ENCODE assay signal across 16 cellular contexts in the genomic region with DNA sequence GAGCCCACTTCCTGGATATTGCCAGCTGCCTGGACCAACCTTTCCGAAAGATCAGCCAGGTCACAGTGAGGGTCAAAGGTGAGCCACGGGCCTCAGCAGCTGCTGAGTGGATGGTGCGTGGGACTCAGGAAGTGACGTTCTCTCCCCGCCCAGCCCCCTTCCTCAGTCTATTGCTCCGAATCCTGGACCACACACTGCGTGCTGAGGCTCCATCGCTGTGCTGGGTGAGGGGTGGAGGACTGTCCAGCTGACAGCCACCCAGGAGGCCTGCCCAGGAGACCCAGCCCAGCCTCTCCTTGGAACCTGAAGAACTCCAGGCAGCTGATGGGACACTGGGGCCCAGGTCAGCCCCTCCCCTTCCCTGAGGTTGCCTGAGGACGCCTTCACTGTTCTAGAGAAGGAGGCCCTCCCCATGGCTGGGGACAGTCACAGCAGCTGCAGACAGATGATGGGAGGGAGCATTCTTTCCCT.
DNase-seq lines count a peak whose midpoint lies in the region; ATAC-seq and TF ChIP-seq lines count a peak whose summit lies in the region.
"Had no signal": no experiment of that assay in that cellular context is flagged by ENCODE, and none has a peak within 500 bp of the region (broad histone marks: within the 10 kb centered on the region; RNA-seq: fewer than 3 reads in every experiment).

No MANE protein-coding gene starts in this region.

- no peaks in the 10 kb centered on the region for H3K36me3 Mint-ChIP-seq in activated T-helper 17 cell treated with anti-CD3 and anti-CD28 coated beads, Interleukin-2, amount 50 U/mL, for 72 hours (ENCODE audit: low read depth)
- H3K36me3 Mint-ChIP-seq: mesothelial cell of epicardium, type B pancreatic cell had no signal

- no peak overlapping the region for H3K27ac Mint-ChIP-seq in activated T-helper 17 cell treated with anti-CD3 and anti-CD28 coated beads, Interleukin-2, amount 50 U/mL, for 72 hours
- H3K27ac Mint-ChIP-seq: mesothelial cell of epicardium, type B pancreatic cell had no signal

- no peaks in the 10 kb centered on the region for H3K9me3 Mint-ChIP-seq in activated T-helper 17 cell treated with anti-CD3 and anti-CD28 coated beads, Interleukin-2, amount 50 U/mL, for 72 hours
- H3K9me3 Mint-ChIP-seq: type B pancreatic cell had no signal

- peak; percentile 71 to 86 (median 81) for DNase-seq in heart left ventricle
- DNase-seq in myocyte (ENCODE audit: low read depth): peak; percentile 55
- DNase-seq in stimulated activated naive CD4-positive, alpha-beta T cell (lab: John Stamatoyannopoulos, UW): no peak
- DNase-seq: activated CD8-positive, alpha-beta memory T cell treated with anti-CD3 and anti-CD28 coated beads for 24 hours; activated gamma-delta T cell; dorsolateral prefrontal cortex; NCI-H187 treated with DMSO at 0.1 percent for 48 hours; NCI-H69; occipital lobe had no signal

- peak; percentile 12 for ATAC-seq in activated T-helper 17 cell treated with anti-CD3 and anti-CD28 coated beads, Interleukin-2, amount 50 U/mL, for 72 hours (replicated peaks)
- peak; percentile 83 to 93 (median 90) for ATAC-seq in heart left ventricle
- no peak for ATAC-seq in HG02970 (IDR thresholded peaks at IDR 0.05; ENCODE audit: low FRiP score, unreplicated experiment)
- no peak for ATAC-seq in GM21526 (IDR thresholded peaks at IDR 0.05; ENCODE audit: low FRiP score, unreplicated experiment)
- ATAC-seq in GM18505 (IDR thresholded peaks at IDR 0.05; ENCODE audit: unreplicated experiment): no peak

- H3K27me3 ChIP-seq in heart left ventricle (no peaks in the 10 kb centered on the region), stomach smooth muscle (ENCODE audit: control insufficient read depth in 1 of 2, insufficient read depth in 2 of 2, low read length in 2 of 2) (no peaks in the 10 kb centered on the region)

- H3K36me3 ChIP-seq in heart left ventricle (no peaks in the 10 kb centered on the region), stomach smooth muscle (ENCODE audit: control insufficient read depth in 2 of 2, insufficient read depth in 2 of 2, low read length in 2 of 2) (no peaks in the 10 kb centered on the region)

- H3K27ac ChIP-seq in heart left ventricle (peak overlapping the region; percentile 33 to 84 (median 68)), stomach smooth muscle (ENCODE audit: low read length) (peak overlapping the region; percentile 37)
- H3K27ac ChIP-seq: dorsolateral prefrontal cortex had no signal

- TF ChIP-seq POLR2A in heart left ventricle (IDR thresholded peaks at IDR 0.05) (no peak), GM18505 (IDR thresholded peaks at IDR 0.05; ENCODE audit: borderline replicate concordance, extremely low read depth, insufficient read depth, insufficient read length) (no peak)

- no peak overlapping the region for H3K4me3 Mint-ChIP-seq in activated T-helper 17 cell treated with anti-CD3 and anti-CD28 coated beads, Interleukin-2, amount 50 U/mL, for 72 hours
- H3K4me3 Mint-ChIP-seq: mesothelial cell of epicardium, type B pancreatic cell had no signal

- H3K4me1 ChIP-seq in heart left ventricle (peaks cover 0 to 33% (median 14%) of the 10 kb centered on the region in 12 donors), stomach smooth muscle (ENCODE audit: control insufficient read depth, insufficient read depth, low read length) (peaks cover 11% of the 10 kb centered on the region)

- TF ChIP-seq CTCF in heart left ventricle (IDR thresholded peaks at IDR 0.05): peak in 1 of 12 donors; percentile 7

- WGBS in heart left ventricle, 4 donors: 32 to 57% (median 56%) methylated on average over 7 to 9 of the region's 9 CpGs

- no peaks in the 10 kb centered on the region for H3K4me1 Mint-ChIP-seq in activated T-helper 17 cell treated with anti-CD3 and anti-CD28 coated beads, Interleukin-2, amount 50 U/mL, for 72 hours
- H3K4me1 Mint-ChIP-seq: mesothelial cell of epicardium had no signal

- H3K9me3 ChIP-seq in heart left ventricle (peaks cover 0 to 13% (median 0%) of the 10 kb centered on the region in 12 donors), stomach smooth muscle (ENCODE audit: control insufficient read depth in 2 of 2, low read length in 2 of 2) (peaks cover 6 to 7% of the 10 kb centered on the region in 2 donors)

- peaks cover 17% of the 10 kb centered on the region for H3K27me3 Mint-ChIP-seq in activated T-helper 17 cell treated with anti-CD3 and anti-CD28 coated beads, Interleukin-2, amount 50 U/mL, for 72 hours

- intact Hi-C loops in heart left ventricle (cut with DNase I): loop anchor here in 1 of 10 donors (10.0 kb wide), 1 partner anchor 54 kb away; no protein-coding TSS in a partner anchor

- H3K4me3 ChIP-seq in heart left ventricle (no peak overlapping the region), stomach smooth muscle (ENCODE audit: low read length in 2 of 2) (no peak overlapping the region)
- H3K4me3 ChIP-seq: dorsolateral prefrontal cortex had no signal

- no peak overlapping the region for H3K9ac ChIP-seq in stomach smooth muscle (ENCODE audit: low read length in 2 of 2)

Comparison
In these comparisons a context has a peak if more than half of its experiments do, and no peak if none do; other contexts are left out.
1. ATAC-seq: peak in activated T-helper 17 cell treated with anti-CD3 and anti-CD28 coated beads, Interleukin-2, amount 50 U/mL, for 72 hours (single experiment) and heart left ventricle (4 of 4); none in HG02970 (single experiment), GM21526 (single experiment) and GM18505 (single experiment).
2. DNase-seq: peak in heart left ventricle (5 of 5) and myocyte (single experiment); none in stimulated activated naive CD4-positive, alpha-beta T cell (0 of 6).